ENCODE assay signal across 14 cellular contexts in genomic region chr10:69721690-69722310, GRCh38.
DNase-seq lines count a peak whose midpoint lies in the region; ATAC-seq and TF ChIP-seq lines count a peak whose summit lies in the region.
"Had no signal": no experiment of that assay in that cellular context is flagged by ENCODE, and none has a peak within 500 bp of the region (broad histone marks: within the 10 kb centered on the region; RNA-seq: fewer than 3 reads in every experiment).

No MANE protein-coding gene starts in this region.

- CTCF ChIA-PET in PC-3 (lab: Charles Lee): interaction anchor here (0.8 kb wide), 1 partner anchor 85 kb away, joined by 4 read pairs; no protein-coding TSS in a partner anchor

- H2AFZ ChIP-seq in PC-3 (ENCODE audit: low read length): peak overlapping the region; percentile 19; the same call in 1 of the 2 replicates
- no peak overlapping the region for H2AFZ ChIP-seq in MM.1S (ENCODE audit: low read length)

- H3K4me3 ChIP-seq in H7 (ENCODE audit: insufficient read depth, low read depth, low read length) (no peak overlapping the region), PC-3 (ENCODE audit: low read length) (no peak overlapping the region), MM.1S (ENCODE audit: low read length) (no peak overlapping the region)
- H3K4me3 ChIP-seq: SK-N-MC had no signal

- BruUV-seq in PC-3 (replicated peaks; lab: Mats Ljungman, UMichigan): no TSS peak

- DNase-seq in H7: peak; percentile 48
- peak; percentile 17 for DNase-seq in PC-3
- peak; percentile 37 for DNase-seq in glomerular endothelial cell (ENCODE audit: extremely low read depth, low read depth, low spot score)
- DNase-seq in occipital lobe (lab: John Stamatoyannopoulos, UW): peak; percentile 30
- DNase-seq in MM.1S: no peak
- no peak for DNase-seq in GOT3 (lab: John Stamatoyannopoulos, UW)
- DNase-seq in amniotic stem cell (lab: John Stamatoyannopoulos, UW): no peak
- no peak for DNase-seq in stimulated activated CD8-positive, alpha-beta memory T cell treated with anti-CD3 and anti-CD28 coated beads, Interleukin-4, amount 100 ng/mL, for 48 hours
- DNase-seq: activated CD4-positive, alpha-beta T cell treated with anti-CD3 and anti-CD28 coated beads for 48 hours; activated naive CD4-positive, alpha-beta T cell treated with anti-CD3 and anti-CD28 coated beads for 36 hours; Caco-2; NCI-H345; stimulated activated CD4-positive, alpha-beta T cell treated with anti-CD3 and anti-CD28 coated beads, Interleukin-2, amount 100 ng/mL, for 48 hours had no signal

- H3K4me1 ChIP-seq in PC-3 (ENCODE audit: insufficient read depth, low read length): peaks cover 4% of the 10 kb centered on the region; the same call in 1 of the 2 replicates
- H3K4me1 ChIP-seq in MM.1S (ENCODE audit: low read length): no peaks in the 10 kb centered on the region
- H3K4me1 ChIP-seq: Caco-2 had no signal

- TF ChIP-seq CTCF in PC-3 (conservative IDR thresholded peaks at IDR 0.05; ENCODE audit: low read depth, low read length) (no peak), MM.1S (IDR thresholded peaks at IDR 0.05; ENCODE audit: low read length) (no peak)

- H3K9me3 ChIP-seq in PC-3 (ENCODE audit: low read length) (no peaks in the 10 kb centered on the region), MM.1S (replicated peaks; ENCODE audit: insufficient read depth, low read length) (no peaks in the 10 kb centered on the region)

- POLR2A ChIA-PET in PC-3 (lab: Charles Lee; ENCODE audit: unreplicated experiment): no interaction called here

- H3K9ac ChIP-seq in PC-3 (ENCODE audit: low read length) (no peak overlapping the region), MM.1S (ENCODE audit: low read length) (no peak overlapping the region)

- no peak for ATAC-seq in PC-3

- H3K9me2 ChIP-seq in PC-3 (replicated peaks; ENCODE audit: low read length) (no peaks in the 10 kb centered on the region), MM.1S (replicated peaks; ENCODE audit: insufficient read depth, low read length) (no peaks in the 10 kb centered on the region)

- intact Hi-C loops in PC-3 (cut with micrococcal nuclease): no loop called here

- H4K20me1 ChIP-seq in PC-3 (ENCODE audit: low read length) (no peaks in the 10 kb centered on the region), MM.1S (ENCODE audit: insufficient read depth, low read length) (no peaks in the 10 kb centered on the region; the same call in 1 of the 2 replicates)

- H3K27me3 ChIP-seq in H7 (ENCODE audit: control insufficient read depth, insufficient read depth, low read length) (no peaks in the 10 kb centered on the region), PC-3 (ENCODE audit: low read length) (no peaks in the 10 kb centered on the region), MM.1S (replicated peaks; ENCODE audit: insufficient read depth, low read length) (peaks cover 82% of the 10 kb centered on the region)

- no peaks in the 10 kb centered on the region for H3F3A ChIP-seq in PC-3 (ENCODE audit: low read length, unreplicated experiment)
- H3F3A ChIP-seq in MM.1S (ENCODE audit: insufficient read depth, low read length): no peaks in the 10 kb centered on the region

- H3K4me2 ChIP-seq in PC-3 (ENCODE audit: low read length) (no peak overlapping the region), MM.1S (ENCODE audit: low read depth, low read length) (no peak overlapping the region)

- H3K36me3 ChIP-seq in H7 (replicated peaks; ENCODE audit: control insufficient read depth, insufficient read depth, low read length) (no peaks in the 10 kb centered on the region), PC-3 (ENCODE audit: low read depth, low read length) (no peaks in the 10 kb centered on the region), MM.1S (replicated peaks; ENCODE audit: insufficient read depth, low read length) (no peaks in the 10 kb centered on the region)

- no peak overlapping the region for H3K27ac ChIP-seq in PC-3 (ENCODE audit: low read length)
- no peak overlapping the region for H3K27ac ChIP-seq in MM.1S (ENCODE audit: low read length)
- H3K27ac ChIP-seq: SK-N-MC had no signal

- H3K79me2 ChIP-seq in PC-3 (ENCODE audit: low read length) (no peaks in the 10 kb centered on the region), MM.1S (ENCODE audit: low read length) (no peaks in the 10 kb centered on the region)

Comparison
In these comparisons a context has a peak if more than half of its experiments do, and no peak if none do; other contexts are left out.
1. DNase-seq: peak in H7 (single experiment), PC-3 (single experiment), glomerular endothelial cell (single experiment) and occipital lobe (single experiment); none in MM.1S (single experiment), GOT3 (single experiment), amniotic stem cell (single experiment) and stimulated activated CD8-positive, alpha-beta memory T cell treated with anti-CD3 and anti-CD28 coated beads, Interleukin-4, amount 100 ng/mL, for 48 hours (single experiment).